Comparison of ENCODE assay signal across 8 cellular contexts in the genomic region with DNA sequence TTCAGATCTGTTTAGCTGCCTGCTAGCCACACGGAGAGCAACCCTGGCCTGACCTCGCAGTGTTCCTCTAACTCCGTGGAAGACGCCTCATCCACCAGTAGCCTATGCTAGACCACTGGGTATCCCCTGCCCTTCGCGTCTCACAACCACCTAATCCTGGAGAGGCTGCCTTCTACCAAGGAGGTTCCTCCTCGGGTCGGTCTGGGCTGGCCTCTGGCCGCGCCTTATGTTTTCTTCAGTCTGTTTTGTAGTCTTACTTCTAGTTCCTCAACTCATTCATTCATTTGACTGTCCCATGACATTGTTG. TPM values are rescaled to one million over a fixed set of nuclear protein-coding genes. Genes with fewer than 3 reads are reported as not detected.
A peak's percentile ranks its signal among the peaks of the same experiment; 100 is the strongest.
DNase-seq lines count a peak whose midpoint lies in the region; ATAC-seq and TF ChIP-seq lines count a peak whose summit lies in the region.

No MANE protein-coding gene starts in this region.

- H3K9me3 Mint-ChIP-seq in activated naive CD4-positive, alpha-beta T cell treated with anti-CD3 and anti-CD28 coated beads for 36 hours, result no peaks in the 10 kb centered on the region

- no peaks in the 10 kb centered on the region for H3K27me3 ChIP-seq in body of pancreas
- no peaks in the 10 kb centered on the region for H3K27me3 ChIP-seq in lung (ENCODE audit: control insufficient read depth, insufficient read depth)

- H3K27ac ChIP-seq in body of pancreas, result peak overlapping the region; percentile 69 to 90 (median 82)
- H3K27ac ChIP-seq in lung (ENCODE audit: low read depth in 1 of 2, low read length in 1 of 2), result peak overlapping the region; percentile 52 to 91
- H3K27ac ChIP-seq in urinary bladder (ENCODE audit: low read depth), result peak overlapping the region; percentile 93

- intact Hi-C loops in activated naive CD4-positive, alpha-beta T cell treated with anti-CD3 and anti-CD28 coated beads for 36 hours (cut with micrococcal nuclease), result loop anchor here (2.0 kb wide), 1 partner anchor 26 kb away; the partner anchor contains the start of gene ARHGEF39
- intact Hi-C loops in body of pancreas (cut with DNase I), result no loop called here

- no peak for TF ChIP-seq POLR2A in body of pancreas (IDR thresholded peaks at IDR 0.05)

- TF ChIP-seq CTCF in body of pancreas (IDR thresholded peaks at IDR 0.05), result no peak
- no peak for TF ChIP-seq CTCF in lung (IDR thresholded peaks at IDR 0.05; ENCODE audit: control extremely low read depth, extremely low read depth)

- CTCF ChIA-PET in activated naive CD4-positive, alpha-beta T cell treated with anti-CD3 and anti-CD28 coated beads for 36 hours (lab: Charles Lee), result interaction anchor here (0.8 to 8.4 kb wide), 5 partner anchors 9 to 75 kb away, joined by 3 to 86 read pairs (median 4); partner anchors contain the start of gene CA9

- H3K4me3 Mint-ChIP-seq in activated naive CD4-positive, alpha-beta T cell treated with anti-CD3 and anti-CD28 coated beads for 36 hours, result peak overlapping the region; percentile 78

- peaks cover 18% of the 10 kb centered on the region for H3K4me1 Mint-ChIP-seq in activated naive CD4-positive, alpha-beta T cell treated with anti-CD3 and anti-CD28 coated beads for 36 hours (ENCODE audit: low read depth)

- no peaks in the 10 kb centered on the region for H3K27me3 Mint-ChIP-seq in activated naive CD4-positive, alpha-beta T cell treated with anti-CD3 and anti-CD28 coated beads for 36 hours (ENCODE audit: low read depth)

- ATAC-seq in body of pancreas (no peak), lung (ENCODE audit: insufficient read depth, low FRiP score) (no peak)

- H3K4me1 ChIP-seq in body of pancreas (peaks cover 26% of the 10 kb centered on the region), lung (ENCODE audit: control insufficient read depth in 2 of 2, insufficient read depth in 2 of 2, low read length in 2 of 2) (peaks cover 6 to 11% of the 10 kb centered on the region in 2 donors), urinary bladder (ENCODE audit: insufficient read depth) (no peaks in the 10 kb centered on the region)

- H3K4me3 ChIP-seq in body of pancreas (peak overlapping the region in 1 of 2 donors; percentile 86), lung (peak overlapping the region; percentile 32), urinary bladder (ENCODE audit: low read depth, low read length) (peak overlapping the region; percentile 64)

- H3K9me3 ChIP-seq in body of pancreas, result no peaks in the 10 kb centered on the region
- no peaks in the 10 kb centered on the region for H3K9me3 ChIP-seq in lung (ENCODE audit: control insufficient read depth in 2 of 2, insufficient read depth in 1 of 2, low read length in 1 of 2)

- H3K36me3 ChIP-seq in body of pancreas (replicated peaks in 1 of 2; ENCODE audit: insufficient read depth in 1 of 2, low read depth in 2 of 2), result no peaks in the 10 kb centered on the region
- no peaks in the 10 kb centered on the region for H3K36me3 ChIP-seq in lung (ENCODE audit: control insufficient read depth in 2 of 2, insufficient read depth in 2 of 2, low read length in 2 of 2)
- no peaks in the 10 kb centered on the region for H3K36me3 ChIP-seq in urinary bladder (ENCODE audit: insufficient read depth)

- H3K27ac Mint-ChIP-seq in activated naive CD4-positive, alpha-beta T cell treated with anti-CD3 and anti-CD28 coated beads for 36 hours, result no peak overlapping the region

- no peak for DNase-seq in activated naive CD4-positive, alpha-beta T cell treated with anti-CD3 and anti-CD28 coated beads for 36 hours
- DNase-seq in activated naive CD4-positive, alpha-beta T cell (lab: John Stamatoyannopoulos, UW), result no peak
- DNase-seq in body of pancreas (no peak), lung (ENCODE audit: low spot score) (no peak), D341Med (ENCODE audit: low spot score) (no peak), pons (ENCODE audit: low spot score) (no peak), NCI-H1694 treated with DMSO at 0.1 percent for 48 hours (lab: John Stamatoyannopoulos, UW) (no peak)

- H3K36me3 Mint-ChIP-seq in activated naive CD4-positive, alpha-beta T cell treated with anti-CD3 and anti-CD28 coated beads for 36 hours (ENCODE audit: low read depth), result peaks cover 1% of the 10 kb centered on the region

- WGBS in body of pancreas, 2 donors, result 26 to 36% methylated on average over 9 to 10 of the region's 10 CpGs
- WGBS in lung, 2 donors, result 18 to 19% methylated on average over 10 of the region's 10 CpGs
- WGBS in urinary bladder, result 9% methylated on average over 10 of the region's 10 CpGs

RNA-seq across cellular contexts. Expression of gene TPM2, which starts 1.6 kb away (rescaled TPM):
- 1 to 10 TPM; 4.9 to 6.6 TPM for total RNA-seq in activated naive CD4-positive, alpha-beta T cell treated with anti-CD3 and anti-CD28 coated beads for 36 hours
- total RNA-seq in body of pancreas (100 to 1,000 TPM in 1 of 2 donors, 10 to 100 TPM in 1; 75.8 to 132 TPM), lung (100 to 1,000 TPM in 1 of 2 donors, 10 to 100 TPM in 1; 96.0 to 229 TPM), urinary bladder (907 TPM)
- polyA plus RNA-seq in lung (100 to 1,000 TPM; 189 to 494 TPM), urinary bladder (7,869 TPM)

RNA-seq across cellular contexts. Expression of gene CA9, which starts 17.6 kb away (rescaled TPM):
- under 1 TPM; 0.38 to 0.52 TPM for total RNA-seq in activated naive CD4-positive, alpha-beta T cell treated with anti-CD3 and anti-CD28 coated beads for 36 hours
- 10 to 100 TPM in 1 of 2 donors, 1 to 10 TPM in 1; 2.6 to 21.8 TPM for total RNA-seq in body of pancreas
- total RNA-seq in lung, result 1 to 10 TPM in 1 of 2 donors, under 1 TPM in 1; 0.88 to 1.6 TPM
- 1 to 10 TPM; 1.1 to 2.4 TPM for polyA plus RNA-seq in lung
- 0.37 TPM for total RNA-seq in urinary bladder
- polyA plus RNA-seq in urinary bladder, result 1.8 TPM

RNA-seq across cellular contexts. Expression of gene ARHGEF39, which starts 26.3 kb away (rescaled TPM):
- 10 to 100 TPM; 28.9 to 30.4 TPM for total RNA-seq in activated naive CD4-positive, alpha-beta T cell treated with anti-CD3 and anti-CD28 coated beads for 36 hours
- total RNA-seq in body of pancreas (under 1 TPM in 1 of 2 donors, not detected in 1; 0.26 TPM), lung (1 to 10 TPM; 1.3 TPM), urinary bladder (4.7 TPM)
- polyA plus RNA-seq in lung (1 to 10 TPM in 1 of 2 donors, under 1 TPM in 1; 0.47 to 1.4 TPM), urinary bladder (1.1 TPM)

RNA-seq across cellular contexts. Expression of gene CCDC107, which starts 33.2 kb away (rescaled TPM):
- 1 to 10 TPM; 5.6 to 6.4 TPM for total RNA-seq in activated naive CD4-positive, alpha-beta T cell treated with anti-CD3 and anti-CD28 coated beads for 36 hours
- total RNA-seq in body of pancreas (10 to 100 TPM; 15.8 to 42.2 TPM), lung (10 to 100 TPM in 1 of 2 donors, 1 to 10 TPM in 1; 9.9 to 32.8 TPM), urinary bladder (10.7 TPM)
- polyA plus RNA-seq in lung (10 to 100 TPM; 29.2 to 53.9 TPM), urinary bladder (71.5 TPM)

RNA-seq across cellular contexts. Expression of gene RMRP, which starts 33.5 kb away (rescaled TPM):
- total RNA-seq in activated naive CD4-positive, alpha-beta T cell treated with anti-CD3 and anti-CD28 coated beads for 36 hours, result over 10,000 TPM in 1 of 2 experiments, 1,000 to 10,000 TPM in 1; 7,381 to 12,571 TPM
- total RNA-seq in body of pancreas (1,000 to 10,000 TPM in 1 of 2 donors, 100 to 1,000 TPM in 1; 887 to 2,577 TPM), lung (over 10,000 TPM; 30,229 to 39,735 TPM), urinary bladder (99,097 TPM)
- polyA plus RNA-seq in lung (100 to 1,000 TPM in 1 of 2 donors, 10 to 100 TPM in 1; 44.8 to 325 TPM), urinary bladder (not detected)

Comparison
In these comparisons a context has a peak if more than half of its experiments do, and no peak if none do; other contexts are left out.
1. RNA of gene TPM2, which starts 1.6 kb away (total RNA-seq): 907 TPM in urinary bladder (single experiment), 96.0 to 229 TPM in lung and 75.8 to 132 TPM in body of pancreas; 4.9 to 6.6 TPM in activated naive CD4-positive, alpha-beta T cell treated with anti-CD3 and anti-CD28 coated beads for 36 hours; every median in the first group is over 10 times any median in the second.
2. Peak in every context shown above with its lines, with median percentiles within 50 percentile points of each other: H3K27ac ChIP-seq.